In genomic region chr7:113013761-113014449, GRCh38 we compare ENCODE assay signal across 17 cellular contexts.
"Had no signal": no experiment of that assay in that cellular context is flagged by ENCODE, and none has a peak within 500 bp of the region (broad histone marks: within the 10 kb centered on the region; RNA-seq: fewer than 3 reads in every experiment).

No MANE protein-coding gene starts in this region.

- H3K27me3 ChIP-seq: ascending aorta, right atrium auricular region, transverse colon had no signal

- H3K27ac ChIP-seq: ascending aorta, coronary artery, lower lobe of right lung, right atrium auricular region, transverse colon had no signal

- H3K9me3 ChIP-seq: ascending aorta, lower lobe of right lung, transverse colon had no signal

- H3K4me3 ChIP-seq: ascending aorta, coronary artery, lower lobe of right lung, right atrium auricular region, transverse colon had no signal

- DNase-seq: activated CD4-positive, alpha-beta memory T cell treated with anti-CD3 and anti-CD28 coated beads, Interleukin-2, amount 10 ng/mL, durations not matched to agents 7 days and 5 days; activated gamma-delta T cell treated with Interleukin-2 at 50 U/mL for 16 hours; activated naive CD8-positive, alpha-beta T cell treated with anti-CD3 and anti-CD28 coated beads, Interleukin-2, amount 10 ng/mL, durations not matched to agents 7 days and 5 days; activated T-cell treated with anti-CD3 and anti-CD28 coated beads, Interleukin-2, amount 50 U/mL, for 72 hours; caudate nucleus; effector CD4-positive, alpha-beta T cell; hypothalamus; left cardiac atrium; lower lobe of right lung; midbrain; naive B cell; T1000; transverse colon had no signal

- H3K4me1 Mint-ChIP-seq: activated CD4-positive, alpha-beta memory T cell treated with anti-CD3 and anti-CD28 coated beads, Interleukin-2, amount 10 ng/mL, durations not matched to agents 7 days and 5 days; activated naive CD8-positive, alpha-beta T cell treated with anti-CD3 and anti-CD28 coated beads, Interleukin-2, amount 10 ng/mL, durations not matched to agents 7 days and 5 days; naive B cell; stimulated activated effector memory CD8-positive, alpha-beta T cell treated with anti-CD3 and anti-CD28 coated beads, Interleukin-12 subunit alpha, Interleukin-12 subunit beta, amount 100 ng/mL, for 72 hours had no signal

- H3K4me3 Mint-ChIP-seq: activated CD4-positive, alpha-beta memory T cell treated with anti-CD3 and anti-CD28 coated beads, Interleukin-2, amount 10 ng/mL, durations not matched to agents 7 days and 5 days; activated naive CD8-positive, alpha-beta T cell treated with anti-CD3 and anti-CD28 coated beads, Interleukin-2, amount 10 ng/mL, durations not matched to agents 7 days and 5 days; activated T-cell treated with anti-CD3 and anti-CD28 coated beads, Interleukin-2, amount 50 U/mL, for 72 hours; naive B cell; stimulated activated effector memory CD8-positive, alpha-beta T cell treated with anti-CD3 and anti-CD28 coated beads, Interleukin-12 subunit alpha, Interleukin-12 subunit beta, amount 100 ng/mL, for 72 hours had no signal

- H3K4me1 ChIP-seq: ascending aorta, lower lobe of right lung, right atrium auricular region, transverse colon had no signal

- ATAC-seq: activated T-cell treated with anti-CD3 and anti-CD28 coated beads, Interleukin-2, amount 50 U/mL, for 72 hours; left cardiac atrium; lower lobe of right lung; stimulated activated effector memory CD8-positive, alpha-beta T cell treated with anti-CD3 and anti-CD28 coated beads, Interleukin-12 subunit alpha, Interleukin-12 subunit beta, amount 100 ng/mL, for 72 hours had no signal

- H3K27ac Mint-ChIP-seq: activated CD4-positive, alpha-beta memory T cell treated with anti-CD3 and anti-CD28 coated beads, Interleukin-2, amount 10 ng/mL, durations not matched to agents 7 days and 5 days; activated naive CD8-positive, alpha-beta T cell treated with anti-CD3 and anti-CD28 coated beads, Interleukin-2, amount 10 ng/mL, durations not matched to agents 7 days and 5 days; activated T-cell treated with anti-CD3 and anti-CD28 coated beads, Interleukin-2, amount 50 U/mL, for 72 hours; naive B cell; stimulated activated effector memory CD8-positive, alpha-beta T cell treated with anti-CD3 and anti-CD28 coated beads, Interleukin-12 subunit alpha, Interleukin-12 subunit beta, amount 100 ng/mL, for 72 hours had no signal

- H3K36me3 ChIP-seq: ascending aorta, lower lobe of right lung, right atrium auricular region, transverse colon had no signal

- H3K27me3 Mint-ChIP-seq: activated CD4-positive, alpha-beta memory T cell treated with anti-CD3 and anti-CD28 coated beads, Interleukin-2, amount 10 ng/mL, durations not matched to agents 7 days and 5 days; activated naive CD8-positive, alpha-beta T cell treated with anti-CD3 and anti-CD28 coated beads, Interleukin-2, amount 10 ng/mL, durations not matched to agents 7 days and 5 days had no signal

- H3K9me3 Mint-ChIP-seq: activated CD4-positive, alpha-beta memory T cell treated with anti-CD3 and anti-CD28 coated beads, Interleukin-2, amount 10 ng/mL, durations not matched to agents 7 days and 5 days had no signal
